In the genomic region with DNA sequence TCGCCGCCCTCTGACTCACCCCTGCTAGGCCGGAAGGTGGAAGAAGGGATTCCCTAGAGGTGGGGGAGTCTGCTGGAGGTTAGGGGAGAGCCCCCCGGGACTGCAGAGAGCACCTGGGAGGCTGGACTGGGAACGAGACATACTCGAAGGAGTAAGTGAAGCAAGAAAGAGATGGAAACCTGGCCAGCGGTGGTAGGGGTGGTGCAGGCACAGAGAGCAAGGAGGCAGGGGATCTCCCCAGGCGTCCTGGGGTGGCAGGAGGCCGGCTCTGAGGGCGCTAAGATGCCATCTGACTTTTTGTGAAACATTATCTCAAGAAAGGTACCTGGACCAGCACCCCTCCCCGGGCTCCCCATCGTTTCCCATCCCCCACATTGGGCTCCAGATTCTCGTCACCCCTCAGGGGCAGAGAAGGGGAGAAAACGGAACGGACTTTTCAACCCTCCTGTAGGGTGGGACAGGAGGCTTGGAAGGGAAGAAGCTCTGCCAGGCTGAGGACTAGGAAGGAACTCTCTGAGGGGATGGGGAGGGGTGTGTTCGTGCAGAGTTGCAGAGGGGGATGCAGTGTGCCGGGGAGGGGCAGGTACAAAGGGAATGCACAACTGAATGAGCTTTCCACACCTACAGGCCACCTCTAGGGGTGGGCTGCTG, we compare ENCODE assay signal across 11 cellular contexts. TPM values are rescaled to one million over a fixed set of nuclear protein-coding genes. Genes with fewer than 3 reads are reported as not detected.
DNase-seq lines count a peak whose midpoint lies in the region; ATAC-seq and TF ChIP-seq lines count a peak whose summit lies in the region.
"Had no signal": no experiment of that assay in that cellular context is flagged by ENCODE, and none has a peak within 500 bp of the region (broad histone marks: within the 10 kb centered on the region; RNA-seq: fewer than 3 reads in every experiment).

No MANE protein-coding gene starts in this region.

- no peak overlapping the region for H3K27ac Mint-ChIP-seq in nephron
- H3K27ac Mint-ChIP-seq: activated CD8-positive, alpha-beta T cell treated with anti-CD3 and anti-CD28 coated beads, Interleukin-2, amount 10 ng/mL, durations not matched to agents 7 days and 5 days; natural killer cell had no signal

- H3K36me3 Mint-ChIP-seq in nephron (ENCODE audit: low read depth), result no peaks in the 10 kb centered on the region
- H3K36me3 Mint-ChIP-seq: natural killer cell had no signal

- H3K36me3 ChIP-seq in BE2C, result peaks cover 31% of the 10 kb centered on the region
- no peaks in the 10 kb centered on the region for H3K36me3 ChIP-seq in HUES48 (ENCODE audit: control insufficient read depth, insufficient read depth, low read length)
- H3K36me3 ChIP-seq: HAP-1 had no signal

- H3K27me3 ChIP-seq in BE2C (no peaks in the 10 kb centered on the region), HUES48 (ENCODE audit: control insufficient read depth, insufficient read depth, low read length) (peaks cover 3% of the 10 kb centered on the region)

- H3K9me3 Mint-ChIP-seq in nephron, result no peaks in the 10 kb centered on the region
- H3K9me3 Mint-ChIP-seq: natural killer cell had no signal

- H3K27me3 Mint-ChIP-seq in nephron (ENCODE audit: low read depth), result peaks cover 81% of the 10 kb centered on the region

- H3K4me3 ChIP-seq in BE2C (ENCODE audit: low read depth, low read length), result peak overlapping the region; percentile 95
- H3K4me3 ChIP-seq in HUES48 (ENCODE audit: low read depth, low read length), result peak overlapping the region; percentile 64
- peak overlapping the region; percentile 58 for H3K4me3 ChIP-seq in coronary artery
- H3K4me3 ChIP-seq: HAP-1 had no signal

- H3K4me3 Mint-ChIP-seq in nephron, result peak overlapping the region; percentile 43 to 75 (median 53)

- peaks cover 9% of the 10 kb centered on the region for H3K4me1 Mint-ChIP-seq in nephron

- H3K4me1 ChIP-seq in BE2C, result no peaks in the 10 kb centered on the region
- peaks cover 15% of the 10 kb centered on the region for H3K4me1 ChIP-seq in HUES48 (ENCODE audit: control insufficient read depth, insufficient read depth, low read length)

- TF ChIP-seq CTCF in BE2C (IDR thresholded peaks at IDR 0.05; ENCODE audit: low read depth, low read length) (no peak), coronary artery (IDR thresholded peaks at IDR 0.05) (no peak), nephron (IDR thresholded peaks at IDR 0.05; ENCODE audit: unreplicated experiment in 3 of 3) (no peak)

- no peak overlapping the region for H3K27ac ChIP-seq in HUES48 (ENCODE audit: low read depth, low read length)
- H3K27ac ChIP-seq in coronary artery, result no peak overlapping the region

- DNase-seq in BE2C (no peak), coronary artery (ENCODE audit: low spot score) (no peak), COLO829 (ENCODE audit: low spot score) (no peak), HuH-7.5 (ENCODE audit: low spot score) (no peak), SKM-1 treated with dmso at 0.1 percent for 144 hours (lab: John Stamatoyannopoulos, UW; ENCODE audit: unreplicated experiment) (no peak)

- no peak overlapping the region for H3K9ac ChIP-seq in HUES48 (ENCODE audit: low read depth, low read length)

- no peak for ATAC-seq in GM21423 (IDR thresholded peaks at IDR 0.05; ENCODE audit: unreplicated experiment)

- H3K9me3 ChIP-seq in BE2C, result no peaks in the 10 kb centered on the region
- H3K9me3 ChIP-seq in HUES48 (ENCODE audit: control insufficient read depth, insufficient read depth, low read length), result no peaks in the 10 kb centered on the region
- H3K9me3 ChIP-seq: HAP-1 had no signal

RNA-seq across cellular contexts. Expression of a gene that starts 0.7 kb away (rescaled TPM):
- 62.7 TPM for polyA plus RNA-seq in BE2C (2012; ENCODE audit: insufficient read depth, insufficient read length, low read depth)

RNA-seq across cellular contexts. Expression of a gene that starts 9.8 kb away (rescaled TPM):
- 265 TPM for polyA plus RNA-seq in BE2C (2012; ENCODE audit: insufficient read depth, insufficient read length, low read depth)

RNA-seq across cellular contexts. Expression of a gene that starts 39.7 kb away (rescaled TPM):
- 147 TPM for polyA plus RNA-seq in BE2C (2012; ENCODE audit: insufficient read depth, insufficient read length, low read depth)
